In the genomic region with DNA sequence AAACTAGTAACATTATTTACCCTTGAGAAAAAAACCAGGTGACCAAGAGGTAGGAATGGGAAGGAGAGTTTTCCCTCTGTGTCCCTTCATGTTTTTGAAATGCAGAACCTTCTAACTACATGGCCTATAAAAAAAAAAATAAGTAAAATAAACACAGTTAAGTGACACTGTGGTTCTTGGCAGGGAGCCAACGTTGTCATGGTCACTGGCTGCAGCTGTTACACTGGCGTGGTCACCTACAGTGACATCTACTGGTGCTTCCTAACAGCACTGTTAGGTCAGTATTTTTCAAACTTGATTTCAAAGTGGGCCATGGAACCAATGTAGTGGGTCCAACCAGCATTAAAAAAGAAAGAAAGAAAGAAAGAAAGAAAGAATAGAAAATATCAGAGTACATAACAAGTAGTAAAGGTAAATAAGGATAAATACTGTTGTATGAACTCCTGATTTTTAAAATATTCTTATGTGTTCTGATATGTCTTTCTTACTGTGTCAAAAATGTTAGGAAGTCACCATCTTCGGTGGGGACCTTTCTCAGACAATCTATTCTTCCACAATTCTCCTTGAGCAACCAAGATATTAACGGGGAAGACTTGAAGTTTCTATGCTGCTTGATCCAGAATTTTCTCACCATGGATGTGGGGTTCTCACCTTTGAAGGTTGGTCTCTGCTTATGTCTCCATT, we compare ENCODE assay signal across 1 cellular context.
TF ChIP-seq lines count a peak whose summit lies in the region.

No MANE protein-coding gene starts in this region.

TF ChIP-seq in K562, 482 proteins besides CTCF, POLR2A, EP300 and RAD21 (continued from another document and continues in another):
- no peak for TF ChIP-seq ZBTB11 (CRISPR knock-in tag; IDR thresholded peaks at IDR 0.05)
- TF ChIP-seq NCOA6 (IDR thresholded peaks at IDR 0.05), result no peak
- TF ChIP-seq ZNF696 (CRISPR knock-in tag; conservative IDR thresholded peaks at IDR 0.05), result no peak
- peak; percentile 61; the same call in 1 of the 2 replicates for TF ChIP-seq MYC (IDR thresholded peaks at IDR 0.05; ENCODE audit: low read depth, low read length)
- no peak for TF ChIP-seq MYC (CRISPR knock-in tag; IDR thresholded peaks at IDR 0.05; ENCODE audit: borderline replicate concordance, low read depth)
- no peak for TF ChIP-seq ATF1 (CRISPR knock-in tag; IDR thresholded peaks at IDR 0.05)
- peak; percentile 60 for TF ChIP-seq ATF1 (tag; IDR thresholded peaks at IDR 0.05)
- no peak for TF ChIP-seq SNIP1 (IDR thresholded peaks at IDR 0.05; ENCODE audit: low read depth)
- TF ChIP-seq DEAF1 (CRISPR knock-in tag; IDR thresholded peaks at IDR 0.05), result peak; percentile 74
- TF ChIP-seq, protein P1, sequence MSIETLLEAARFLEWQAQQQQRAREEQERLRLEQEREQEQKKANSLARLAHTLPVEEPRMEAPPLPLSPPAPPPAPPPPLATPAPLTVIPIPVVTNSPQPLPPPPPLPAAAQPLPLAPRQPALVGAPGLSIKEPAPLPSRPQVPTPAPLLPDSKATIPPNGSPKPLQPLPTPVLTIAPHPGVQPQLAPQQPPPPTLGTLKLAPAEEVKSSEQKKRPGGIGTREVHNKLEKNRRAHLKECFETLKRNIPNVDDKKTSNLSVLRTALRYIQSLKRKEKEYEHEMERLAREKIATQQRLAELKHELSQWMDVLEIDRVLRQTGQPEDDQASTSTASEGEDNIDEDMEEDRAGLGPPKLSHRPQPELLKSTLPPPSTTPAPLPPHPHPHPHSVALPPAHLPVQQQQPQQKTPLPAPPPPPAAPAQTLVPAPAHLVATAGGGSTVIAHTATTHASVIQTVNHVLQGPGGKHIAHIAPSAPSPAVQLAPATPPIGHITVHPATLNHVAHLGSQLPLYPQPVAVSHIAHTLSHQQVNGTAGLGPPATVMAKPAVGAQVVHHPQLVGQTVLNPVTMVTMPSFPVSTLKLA (conservative IDR thresholded peaks at IDR 0.05), result peak; percentile 21 to 42; a peak in 2 of 4 replicates
- peak; percentile 91 for TF ChIP-seq DACH1 (IDR thresholded peaks at IDR 0.05; ENCODE audit: partially characterized antibody)
- peak; percentile 67; the same call in 1 of the 2 replicates for TF ChIP-seq POLR2AphosphoS5 (IDR thresholded peaks at IDR 0.05; ENCODE audit: control insufficient read depth, insufficient read depth, low read depth, low read length)
- TF ChIP-seq NFIC (IDR thresholded peaks at IDR 0.05), result peak; percentile 100
- TF ChIP-seq, protein P2, sequence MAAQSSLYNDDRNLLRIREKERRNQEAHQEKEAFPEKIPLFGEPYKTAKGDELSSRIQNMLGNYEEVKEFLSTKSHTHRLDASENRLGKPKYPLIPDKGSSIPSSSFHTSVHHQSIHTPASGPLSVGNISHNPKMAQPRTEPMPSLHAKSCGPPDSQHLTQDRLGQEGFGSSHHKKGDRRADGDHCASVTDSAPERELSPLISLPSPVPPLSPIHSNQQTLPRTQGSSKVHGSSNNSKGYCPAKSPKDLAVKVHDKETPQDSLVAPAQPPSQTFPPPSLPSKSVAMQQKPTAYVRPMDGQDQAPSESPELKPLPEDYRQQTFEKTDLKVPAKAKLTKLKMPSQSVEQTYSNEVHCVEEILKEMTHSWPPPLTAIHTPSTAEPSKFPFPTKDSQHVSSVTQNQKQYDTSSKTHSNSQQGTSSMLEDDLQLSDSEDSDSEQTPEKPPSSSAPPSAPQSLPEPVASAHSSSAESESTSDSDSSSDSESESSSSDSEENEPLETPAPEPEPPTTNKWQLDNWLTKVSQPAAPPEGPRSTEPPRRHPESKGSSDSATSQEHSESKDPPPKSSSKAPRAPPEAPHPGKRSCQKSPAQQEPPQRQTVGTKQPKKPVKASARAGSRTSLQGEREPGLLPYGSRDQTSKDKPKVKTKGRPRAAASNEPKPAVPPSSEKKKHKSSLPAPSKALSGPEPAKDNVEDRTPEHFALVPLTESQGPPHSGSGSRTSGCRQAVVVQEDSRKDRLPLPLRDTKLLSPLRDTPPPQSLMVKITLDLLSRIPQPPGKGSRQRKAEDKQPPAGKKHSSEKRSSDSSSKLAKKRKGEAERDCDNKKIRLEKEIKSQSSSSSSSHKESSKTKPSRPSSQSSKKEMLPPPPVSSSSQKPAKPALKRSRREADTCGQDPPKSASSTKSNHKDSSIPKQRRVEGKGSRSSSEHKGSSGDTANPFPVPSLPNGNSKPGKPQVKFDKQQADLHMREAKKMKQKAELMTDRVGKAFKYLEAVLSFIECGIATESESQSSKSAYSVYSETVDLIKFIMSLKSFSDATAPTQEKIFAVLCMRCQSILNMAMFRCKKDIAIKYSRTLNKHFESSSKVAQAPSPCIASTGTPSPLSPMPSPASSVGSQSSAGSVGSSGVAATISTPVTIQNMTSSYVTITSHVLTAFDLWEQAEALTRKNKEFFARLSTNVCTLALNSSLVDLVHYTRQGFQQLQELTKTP (IDR thresholded peaks at IDR 0.05; ENCODE audit: low read depth in 1 of 2, partially characterized antibody in 2 of 2), result no peak
- TF ChIP-seq, protein P3, sequence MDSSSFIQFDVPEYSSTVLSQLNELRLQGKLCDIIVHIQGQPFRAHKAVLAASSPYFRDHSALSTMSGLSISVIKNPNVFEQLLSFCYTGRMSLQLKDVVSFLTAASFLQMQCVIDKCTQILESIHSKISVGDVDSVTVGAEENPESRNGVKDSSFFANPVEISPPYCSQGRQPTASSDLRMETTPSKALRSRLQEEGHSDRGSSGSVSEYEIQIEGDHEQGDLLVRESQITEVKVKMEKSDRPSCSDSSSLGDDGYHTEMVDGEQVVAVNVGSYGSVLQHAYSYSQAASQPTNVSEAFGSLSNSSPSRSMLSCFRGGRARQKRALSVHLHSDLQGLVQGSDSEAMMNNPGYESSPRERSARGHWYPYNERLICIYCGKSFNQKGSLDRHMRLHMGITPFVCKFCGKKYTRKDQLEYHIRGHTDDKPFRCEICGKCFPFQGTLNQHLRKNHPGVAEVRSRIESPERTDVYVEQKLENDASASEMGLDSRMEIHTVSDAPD (CRISPR knock-in tag; IDR thresholded peaks at IDR 0.05), result no peak
- peak; percentile 82 for TF ChIP-seq ZNF384 (IDR thresholded peaks at IDR 0.05; ENCODE audit: low read depth, low read length)
- TF ChIP-seq HCFC1 (IDR thresholded peaks at IDR 0.05; ENCODE audit: low read depth, low read length), result 0 out of 2 replicates have a peak, but pooled peaks have one; percentile 29
- TF ChIP-seq MXI1 (IDR thresholded peaks at IDR 0.05; ENCODE audit: low read depth, low read length), result peak; percentile 89
- TF ChIP-seq CREM (IDR thresholded peaks at IDR 0.05; ENCODE audit: low read depth), result peak; percentile 73
- TF ChIP-seq PTTG1 (tag; IDR thresholded peaks at IDR 0.05; ENCODE audit: low read depth), result no peak
- peak; percentile 78 for TF ChIP-seq SMC3 (conservative IDR thresholded peaks at IDR 0.05; ENCODE audit: insufficient read depth, low read depth, low read length)
- TF ChIP-seq HLTF (IDR thresholded peaks at IDR 0.05), result no peak
- 0 out of 2 replicates have a peak, but pooled peaks have one; percentile 18 for TF ChIP-seq CC2D1A (IDR thresholded peaks at IDR 0.05)
- TF ChIP-seq STAT5B (CRISPR knock-in tag; IDR thresholded peaks at IDR 0.05), result no peak
- TF ChIP-seq SPI1 (IDR thresholded peaks at IDR 0.05; ENCODE audit: borderline replicate concordance, low read depth, low read length), result no peak
- no peak for TF ChIP-seq PCBP2 (IDR thresholded peaks at IDR 0.05; ENCODE audit: low read depth, low read length, poor library complexity, severe bottlenecking)
- 0 out of 2 replicates have a peak, but pooled peaks have one; percentile 28 for TF ChIP-seq CBFA2T3 (IDR thresholded peaks at IDR 0.05)
- TF ChIP-seq ZNF395 (CRISPR knock-in tag; IDR thresholded peaks at IDR 0.05), result no peak
- no peak for TF ChIP-seq ILF3 (IDR thresholded peaks at IDR 0.05; ENCODE audit: borderline replicate concordance)
- TF ChIP-seq FIP1L1 (IDR thresholded peaks at IDR 0.05; ENCODE audit: low read depth, low read length, poor library complexity, severe bottlenecking), result no peak
- TF ChIP-seq, protein P4, sequence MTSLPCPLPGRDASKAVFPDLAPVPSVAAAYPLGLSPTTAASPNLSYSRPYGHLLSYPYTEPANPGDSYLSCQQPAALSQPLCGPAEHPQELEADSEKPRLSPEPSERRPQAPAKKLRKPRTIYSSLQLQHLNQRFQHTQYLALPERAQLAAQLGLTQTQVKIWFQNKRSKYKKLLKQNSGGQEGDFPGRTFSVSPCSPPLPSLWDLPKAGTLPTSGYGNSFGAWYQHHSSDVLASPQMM (CRISPR knock-in tag; IDR thresholded peaks at IDR 0.05), result no peak
- no peak for TF ChIP-seq GATA2 (CRISPR knock-in tag; IDR thresholded peaks at IDR 0.05)
- no peak; the same call in 1 of the 2 replicates for TF ChIP-seq SMARCA4 (IDR thresholded peaks at IDR 0.05)
- TF ChIP-seq MED1 (CRISPR knock-in tag; IDR thresholded peaks at IDR 0.05; ENCODE audit: borderline replicate concordance), result no peak
- TF ChIP-seq TEAD1 (CRISPR knock-in tag; IDR thresholded peaks at IDR 0.05), result no peak
- TF ChIP-seq U2AF1 (optimal IDR thresholded peaks at IDR 0.05; ENCODE audit: low read depth, low read length), result no peak
- no peak for TF ChIP-seq POLR2H (tag; IDR thresholded peaks at IDR 0.05; ENCODE audit: low read depth)
- peak; percentile 100 for TF ChIP-seq NFIX (CRISPR knock-in tag; IDR thresholded peaks at IDR 0.05; ENCODE audit: low read depth)
- TF ChIP-seq ZNF766 (CRISPR knock-in tag; conservative IDR thresholded peaks at IDR 0.05), result 0 out of 2 replicates have a peak, but pooled peaks have one; percentile 40
- TF ChIP-seq HMG20A (CRISPR knock-in tag; conservative IDR thresholded peaks at IDR 0.05), result no peak
- TF ChIP-seq JUND (IDR thresholded peaks at IDR 0.05; ENCODE audit: borderline replicate concordance, low read depth, low read length), result peak; percentile 46; the same call in 1 of the 2 replicates
- peak; percentile 35; the same call in 1 of the 3 replicates for TF ChIP-seq JUND (tag; IDR thresholded peaks at IDR 0.05; ENCODE audit: borderline replicate concordance, low read depth, low read length)
- TF ChIP-seq HMG20B (CRISPR knock-in tag; IDR thresholded peaks at IDR 0.05), result no peak
- peak in 1 of 2 experiments; percentile 67; a peak in 1 of 4 replicates for TF ChIP-seq FOXA3 (CRISPR knock-in tag; conservative IDR thresholded peaks at IDR 0.05 in 1 of 2, IDR thresholded peaks at IDR 0.05 in 1 of 2)
- TF ChIP-seq ZNF311 (CRISPR knock-in tag; IDR thresholded peaks at IDR 0.05), result no peak
- peak in 1 of 2 experiments; percentile 85 for TF ChIP-seq NCOA2 (IDR thresholded peaks at IDR 0.05; ENCODE audit: partially characterized antibody in 2 of 2)
- no peak for TF ChIP-seq CXXC5 (CRISPR knock-in tag; IDR thresholded peaks at IDR 0.05)
- TF ChIP-seq KLF10 (CRISPR knock-in tag; IDR thresholded peaks at IDR 0.05), result no peak
- TF ChIP-seq FOXM1 (IDR thresholded peaks at IDR 0.05; ENCODE audit: low read depth), result peak; percentile 38; the same call in 1 of the 2 replicates
- no peak for TF ChIP-seq FOXM1 (CRISPR knock-in tag; IDR thresholded peaks at IDR 0.05; ENCODE audit: low read depth)
- TF ChIP-seq BMI1 (IDR thresholded peaks at IDR 0.05; ENCODE audit: low read length), result peak; percentile 92
- TF ChIP-seq ZNF780A (CRISPR knock-in tag; IDR thresholded peaks at IDR 0.05), result no peak
- no peak for TF ChIP-seq CBFA2T2 (conservative IDR thresholded peaks at IDR 0.05)
- TF ChIP-seq SMAD1 (IDR thresholded peaks at IDR 0.05; ENCODE audit: low read depth, low read length, partially characterized antibody), result peak; percentile 100
- TF ChIP-seq U2AF2 (optimal IDR thresholded peaks at IDR 0.05; ENCODE audit: low read depth, low read length), result no peak
- no peak for TF ChIP-seq IRF2 (CRISPR knock-in tag; IDR thresholded peaks at IDR 0.05)
- peak; percentile 21 to 60; a peak in 1 of 4 replicates for TF ChIP-seq FOXK2 (conservative IDR thresholded peaks at IDR 0.05 in 1 of 2, IDR thresholded peaks at IDR 0.05 in 1 of 2; ENCODE audit: low read depth in 2 of 2)
